Comparison of ENCODE assay signal across 8 cellular contexts in the genomic region with DNA sequence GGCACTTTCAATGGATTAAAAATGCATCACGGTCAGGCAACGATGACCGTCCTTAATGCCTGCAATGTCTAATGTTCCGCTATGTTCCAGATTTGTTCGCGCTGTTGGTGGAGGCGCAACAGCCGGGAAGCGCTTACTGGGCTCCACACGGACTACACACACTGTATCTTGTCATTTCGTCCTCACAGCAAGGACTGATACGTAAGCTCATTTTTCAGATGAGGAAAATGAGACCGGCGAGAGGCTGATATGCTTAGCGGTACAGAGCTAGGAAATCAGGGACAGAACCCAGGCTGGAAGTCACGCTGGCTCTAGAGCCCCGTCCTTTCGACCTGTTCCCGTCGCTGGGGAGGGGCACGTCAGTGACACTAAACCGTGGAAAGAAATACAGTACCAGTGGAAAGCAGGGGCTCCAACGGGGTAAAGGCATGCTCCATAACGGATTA. TPM values are rescaled to one million over a fixed set of nuclear protein-coding genes. Genes with fewer than 3 reads are reported as not detected.
DNase-seq lines count a peak whose midpoint lies in the region; ATAC-seq and TF ChIP-seq lines count a peak whose summit lies in the region.

No MANE protein-coding gene starts in this region.

- in situ Hi-C loops in astrocyte of the spinal cord (cut with HindIII; ENCODE audit: low sequenced_read_pairs), result no loop called here

- H3K4me3 ChIP-seq in astrocyte of the spinal cord (ENCODE audit: low read depth, low read length), result peak overlapping the region; percentile 57

- peak; percentile 43 for ATAC-seq in GM21447 (IDR thresholded peaks at IDR 0.05; ENCODE audit: unreplicated experiment)

- DNase-seq in ELF-1 (ENCODE audit: low read depth, low spot score) (peak; percentile 64), HT1080 (ENCODE audit: low read depth) (peak; percentile 55), RPMI8226 (peak; percentile 47), astrocyte of the spinal cord (ENCODE audit: low read depth, low spot score) (peak; percentile 60), hippocampal formation (lab: John Stamatoyannopoulos, UW) (peak; percentile 62 to 74), renal cortical epithelial cell (ENCODE audit: low read depth) (peak; percentile 36), NCI-H187 treated with DMSO at 0.1 percent for 48 hours (lab: John Stamatoyannopoulos, UW) (no peak)

- no peak for TF ChIP-seq CTCF in astrocyte of the spinal cord (IDR thresholded peaks at IDR 0.05; ENCODE audit: low read depth, low read length)

RNA-seq across cellular contexts. Expression of gene TPK1, which starts 0.7 kb away (rescaled TPM):
- 5.9 and 9.0 TPM in 2 replicates for total RNA-seq in HT1080 (2014; rRNA removed; shearing (Covaris generic))
- polyA plus RNA-seq in HT1080 (2015; cell fraction: cytosol; rRNA removed), result 5.3 and 5.8 TPM in 2 replicates
- polyA plus RNA-seq in HT1080 (2015; cell fraction: nucleus; rRNA removed), result 4.3 and 4.9 TPM in 2 replicates
- total RNA-seq in renal cortical epithelial cell, result 11.0 and 11.6 TPM in 2 replicates
